Comparison of ENCODE assay signal across 8 cellular contexts in the genomic region with DNA sequence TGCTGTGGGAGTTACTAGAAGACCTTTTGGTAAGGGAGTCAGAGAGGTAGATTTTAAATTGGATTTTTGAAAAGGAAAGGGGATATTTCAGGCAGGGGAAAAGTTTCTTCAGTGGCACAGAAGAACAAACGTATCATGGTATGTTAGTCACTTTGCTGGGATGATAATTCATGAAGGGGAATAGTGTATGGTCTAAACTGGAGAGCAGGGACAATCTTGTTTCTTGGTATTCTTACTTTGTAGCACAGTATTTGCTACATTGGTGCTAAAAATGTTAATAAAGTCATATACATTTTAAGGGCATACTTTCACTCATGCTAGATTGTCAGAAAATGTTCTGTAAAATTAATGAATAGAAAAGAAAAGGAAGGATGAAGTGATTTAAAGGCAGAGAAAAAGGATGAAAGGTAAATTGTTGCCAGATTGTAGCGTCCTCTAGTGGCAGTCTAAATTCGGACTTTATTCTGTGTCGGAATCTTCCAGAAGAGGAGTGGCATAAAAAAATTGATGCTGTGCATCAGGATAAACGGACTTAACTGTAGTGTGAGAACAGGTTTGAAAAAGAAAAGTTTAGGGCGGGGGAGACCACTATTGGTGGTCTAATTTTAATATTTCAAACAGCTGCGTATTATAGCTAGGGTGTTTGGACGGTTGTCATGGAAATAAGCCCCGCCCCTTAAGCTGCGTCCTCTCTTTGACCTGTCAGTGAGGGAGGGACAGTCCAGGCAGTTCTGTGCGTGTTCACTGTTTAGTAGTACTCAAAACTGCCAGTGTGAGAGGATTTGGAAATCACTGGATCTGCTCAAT.
A peak's percentile ranks its signal among the peaks of the same experiment; 100 is the strongest.
DNase-seq lines count a peak whose midpoint lies in the region; ATAC-seq and FAIRE-seq lines count a peak whose summit lies in the region.

A gene with protein sequence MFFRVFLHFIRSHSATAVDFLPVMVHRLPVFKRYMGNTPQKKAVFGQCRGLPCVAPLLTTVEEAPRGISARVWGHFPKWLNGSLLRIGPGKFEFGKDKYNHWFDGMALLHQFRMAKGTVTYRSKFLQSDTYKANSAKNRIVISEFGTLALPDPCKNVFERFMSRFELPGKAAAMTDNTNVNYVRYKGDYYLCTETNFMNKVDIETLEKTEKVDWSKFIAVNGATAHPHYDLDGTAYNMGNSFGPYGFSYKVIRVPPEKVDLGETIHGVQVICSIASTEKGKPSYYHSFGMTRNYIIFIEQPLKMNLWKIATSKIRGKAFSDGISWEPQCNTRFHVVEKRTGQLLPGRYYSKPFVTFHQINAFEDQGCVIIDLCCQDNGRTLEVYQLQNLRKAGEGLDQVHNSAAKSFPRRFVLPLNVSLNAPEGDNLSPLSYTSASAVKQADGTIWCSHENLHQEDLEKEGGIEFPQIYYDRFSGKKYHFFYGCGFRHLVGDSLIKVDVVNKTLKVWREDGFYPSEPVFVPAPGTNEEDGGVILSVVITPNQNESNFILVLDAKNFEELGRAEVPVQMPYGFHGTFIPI (plus strand): TSS at position 724 of the 807 bp plus-strand sequence. CDS start 90 bp downstream, outside the sequence.

- no peaks in the 10 kb centered on the region for H3K9me3 ChIP-seq in BLaER1 treated with 17β-estradiol and CSF1 and Interleukin-3, amounts not matched to agents 10 nM and 100 nM (replicated peaks in 1 of 11)

- FAIRE-seq in TTC549 (lab: Jason Lieb, UNC) = peak; percentile 66

- no peaks in the 10 kb centered on the region for H3K27me3 ChIP-seq in BLaER1 treated with 17β-estradiol and CSF1 and Interleukin-3, amounts not matched to agents 10 nM and 100 nM

- no peaks in the 10 kb centered on the region for H4K20me1 ChIP-seq in BLaER1 treated with 17β-estradiol and CSF1 and Interleukin-3, amounts not matched to agents 10 nM and 100 nM

- peak within 1 kb of the TSS in 8 of 11 experiments; percentile 11 to 71 (median 24); a peak in 13 of 22 replicates for H3K4me2 ChIP-seq in BLaER1 treated with 17β-estradiol and CSF1 and Interleukin-3, amounts not matched to agents 10 nM and 100 nM

- peaks cover 16 to 46% (median 34%) of the 10 kb centered on the region in 10 experiments for H3K4me1 ChIP-seq in BLaER1 treated with 17β-estradiol and CSF1 and Interleukin-3, amounts not matched to agents 10 nM and 100 nM

- peak; percentile 77 for DNase-seq in NAMALWA (ENCODE audit: low spot score)
- peak; percentile 59 for DNase-seq in dedifferentiated amniotic fluid mesenchymal stem cell (ENCODE audit: extremely low spot score)
- peak; percentile 73 for DNase-seq in kidney tubule cell (ENCODE audit: low spot score)
- peak; percentile 57 for DNase-seq in stimulated activated CD4-positive, alpha-beta T cell treated with anti-CD3 and anti-CD28 coated beads, Interleukin-15, amount 100 ng/mL, for 24 hours

- H3K4me3 ChIP-seq in BLaER1 treated with 17β-estradiol and CSF1 and Interleukin-3, amounts not matched to agents 10 nM and 100 nM = peak within 1 kb of the TSS in 2 of 10 experiments; percentile 15 to 24; a peak in 3 of 20 replicates

- H3K9ac ChIP-seq in BLaER1 treated with 17β-estradiol and CSF1 and Interleukin-3, amounts not matched to agents 10 nM and 100 nM = 0 out of 22 replicates have a peak within 1 kb of the TSS, but pooled peaks of 1 of the 11 experiments have one; percentile 27

- ATAC-seq in GM19463 (IDR thresholded peaks at IDR 0.05; ENCODE audit: unreplicated experiment) = peak; percentile 43
- no peak for ATAC-seq in GM18867 (IDR thresholded peaks at IDR 0.05; ENCODE audit: unreplicated experiment)

- H3K36me3 ChIP-seq in BLaER1 treated with 17β-estradiol and CSF1 and Interleukin-3, amounts not matched to agents 10 nM and 100 nM = no peaks in the 10 kb centered on the region

- peak within 1 kb of the TSS in 1 of 11 experiments; percentile 5; a peak in 1 of 22 replicates for H3K27ac ChIP-seq in BLaER1 treated with 17β-estradiol and CSF1 and Interleukin-3, amounts not matched to agents 10 nM and 100 nM
